8 cellular contexts compared by ENCODE assay signal in the genomic region with DNA sequence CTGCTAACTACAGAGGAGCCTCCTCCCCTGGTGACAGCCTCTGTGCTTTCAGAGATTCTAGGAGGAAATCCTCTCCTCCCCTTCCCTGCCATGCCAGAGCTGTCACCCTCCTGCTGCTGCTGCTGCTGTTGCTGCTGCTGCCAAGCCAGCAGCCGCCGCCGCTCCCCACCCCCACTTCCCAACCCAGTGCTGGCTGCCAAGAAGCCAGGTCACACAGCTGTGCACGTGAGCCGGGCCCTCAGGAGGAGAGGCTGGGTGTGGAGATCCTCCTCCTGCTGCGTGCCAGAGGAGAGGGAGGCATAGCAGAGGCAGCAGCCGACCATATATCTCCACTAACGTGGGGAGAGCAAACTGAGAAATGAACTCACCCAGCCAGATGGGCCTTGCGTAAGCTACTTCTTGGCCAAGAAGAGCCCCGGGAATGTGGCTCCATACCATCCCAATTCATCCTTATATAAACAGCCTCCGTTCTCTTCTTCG. TPM values are rescaled to one million over a fixed set of nuclear protein-coding genes. Genes with fewer than 3 reads are reported as not detected.
DNase-seq lines count a peak whose midpoint lies in the region; ATAC-seq lines count a peak whose summit lies in the region.

No MANE protein-coding gene starts in this region.

- DNase-seq in HK-2 (ENCODE audit: unreplicated experiment): peak; percentile 59
- DNase-seq in astrocyte of the hippocampus (ENCODE audit: low read depth, low spot score): peak; percentile 93
- DNase-seq in hippocampal formation (lab: John Stamatoyannopoulos, UW): peak; percentile 70 to 78
- no peak for DNase-seq in MV-4-11 (lab: John Stamatoyannopoulos, UW)

- peak overlapping the region; percentile 62 for H3K4me2 ChIP-seq in skeletal muscle satellite cell (ENCODE audit: low read length)

- H3K4me1 ChIP-seq in skeletal muscle satellite cell (ENCODE audit: control insufficient read depth, insufficient read depth, low read length): peaks cover 15% of the 10 kb centered on the region

- H3K4me3 ChIP-seq in skeletal muscle satellite cell (ENCODE audit: low read length): peak overlapping the region; percentile 11

- no peak overlapping the region for H3K9ac ChIP-seq in skeletal muscle satellite cell (ENCODE audit: low read depth, low read length)

- ATAC-seq in HG03196 (IDR thresholded peaks at IDR 0.05; ENCODE audit: unreplicated experiment) (no peak), GM21515 (IDR thresholded peaks at IDR 0.05; ENCODE audit: unreplicated experiment) (no peak), HG03354 (IDR thresholded peaks at IDR 0.05; ENCODE audit: poor library complexity, severe bottlenecking, unreplicated experiment) (no peak)

- no peaks in the 10 kb centered on the region for H3K9me3 ChIP-seq in skeletal muscle satellite cell (replicated peaks; ENCODE audit: low read length)

- H3K36me3 ChIP-seq in skeletal muscle satellite cell (ENCODE audit: insufficient read depth, low read length): peaks cover 34% of the 10 kb centered on the region

- H3K27me3 ChIP-seq in skeletal muscle satellite cell (ENCODE audit: control insufficient read depth, insufficient read depth, low read length): no peaks in the 10 kb centered on the region

RNA-seq across cellular contexts. Expression of gene CRY2, which starts 12.4 kb away (rescaled TPM):
- total RNA-seq in skeletal muscle satellite cell (2012; rRNA removed): 6.1 and 7.4 TPM in 2 replicates

RNA-seq across cellular contexts. Expression of gene MAPK8IP1, which starts 25.8 kb away (rescaled TPM):
- total RNA-seq in skeletal muscle satellite cell (2012; rRNA removed): 2.5 and 5.0 TPM in 2 replicates

RNA-seq across cellular contexts. Expression of gene FREY1, which starts 47.4 kb away (rescaled TPM):
- 0.66 and 2.8 TPM in 2 replicates for total RNA-seq in skeletal muscle satellite cell (2012; rRNA removed)

RNA-seq across cellular contexts. Expression of gene SLC35C1, which starts 54.8 kb away (rescaled TPM):
- 8.6 and 17.0 TPM in 2 replicates for total RNA-seq in skeletal muscle satellite cell (2012; rRNA removed)

RNA-seq across cellular contexts. Expression of gene PEX16, which starts 58.0 kb away (rescaled TPM):
- 28.6 and 30.1 TPM in 2 replicates for total RNA-seq in skeletal muscle satellite cell (2012; rRNA removed)
